9 cellular contexts compared by ENCODE assay signal in genomic region chr17:82029990-82030469, GRCh38. TPM values are rescaled to one million over a fixed set of nuclear protein-coding genes. Genes with fewer than 3 reads are reported as not detected.
A peak's percentile ranks its signal among the peaks of the same experiment; 100 is the strongest.
DNase-seq lines count a peak whose midpoint lies in the region; TF ChIP-seq lines count a peak whose summit lies in the region.
"Had no signal": no experiment of that assay in that cellular context is flagged by ENCODE, and none has a peak within 500 bp of the region (broad histone marks: within the 10 kb centered on the region; RNA-seq: fewer than 3 reads in every experiment).

No MANE protein-coding gene starts in this region.

- H3K36me3 ChIP-seq in BLaER1 (peaks cover 46% of the 10 kb centered on the region), HUES64 (ENCODE audit: insufficient read depth, low read length) (no peaks in the 10 kb centered on the region)

- H3K27ac ChIP-seq in BLaER1 (no peak overlapping the region), HUES64 (ENCODE audit: low read depth, low read length) (no peak overlapping the region)

- H3K9me3 ChIP-seq in BLaER1 (no peaks in the 10 kb centered on the region), HUES64 (ENCODE audit: insufficient read depth, low read depth, low read length) (no peaks in the 10 kb centered on the region)

- H4K20me1 ChIP-seq in BLaER1 = peaks cover 28% of the 10 kb centered on the region

- 0 out of 2 replicates have a peak overlapping the region, but pooled peaks have one; percentile 23 for H3K9ac ChIP-seq in BLaER1
- no peak overlapping the region for H3K9ac ChIP-seq in HUES64 (ENCODE audit: low read depth, low read length)

- H3K4me2 ChIP-seq in BLaER1 = peak overlapping the region; percentile 94

- peak overlapping the region in 3 of 5 experiments; percentile 58 to 78 (median 69) for H3K4me3 Mint-ChIP-seq in brain
- peak overlapping the region; percentile 69 for H3K4me3 Mint-ChIP-seq in neural crest cell
- no peak overlapping the region for H3K4me3 Mint-ChIP-seq in T-helper 2 cell treated with Interferon-gamma antibody and Interleukin-4, amounts not matched to agents 5 μg/mL and 100 μg/mL, for 36 hours

- H3K27me3 Mint-ChIP-seq in brain (peaks cover 3% of the 10 kb centered on the region), neural crest cell (ENCODE audit: low read depth) (peaks cover 3% of the 10 kb centered on the region)
- no peaks in the 10 kb centered on the region for H3K27me3 Mint-ChIP-seq in T-helper 2 cell treated with Interferon-gamma antibody and Interleukin-4, amounts not matched to agents 5 μg/mL and 100 μg/mL, for 36 hours (ENCODE audit: low read depth)

- TF ChIP-seq CTCF in brain (conservative IDR thresholded peaks at IDR 0.05) (no peak), neural crest cell (conservative IDR thresholded peaks at IDR 0.05) (no peak)

- H3K4me1 Mint-ChIP-seq in brain (peaks cover 12% of the 10 kb centered on the region), neural crest cell (peaks cover 9% of the 10 kb centered on the region)
- peaks cover 7% of the 10 kb centered on the region for H3K4me1 Mint-ChIP-seq in T-helper 2 cell treated with Interferon-gamma antibody and Interleukin-4, amounts not matched to agents 5 μg/mL and 100 μg/mL, for 36 hours (ENCODE audit: low read depth)

- WGBS in HUES64 = 70% methylated on average over 31 of the region's 31 CpGs

- peak overlapping the region; percentile 74 for H3K4me3 ChIP-seq in BLaER1
- H3K4me3 ChIP-seq in HUES64 (ENCODE audit: low read length) = peak overlapping the region; percentile 8; the same call in 1 of the 2 replicates

- peak overlapping the region in 2 of 5 experiments; percentile 5 to 54 for H3K27ac Mint-ChIP-seq in brain
- H3K27ac Mint-ChIP-seq in neural crest cell (ENCODE audit: unreplicated experiment) = no peak overlapping the region
- H3K27ac Mint-ChIP-seq in T-helper 2 cell treated with Interferon-gamma antibody and Interleukin-4, amounts not matched to agents 5 μg/mL and 100 μg/mL, for 36 hours = no peak overlapping the region

- H3K4me1 ChIP-seq in BLaER1 (peaks cover 42% of the 10 kb centered on the region), HUES64 (ENCODE audit: insufficient read depth, low read length) (0 out of 2 replicates have a peak, but pooled peaks cover 5% of the 10 kb centered on the region)

- H3K36me3 Mint-ChIP-seq in brain (no peaks in the 10 kb centered on the region), neural crest cell (ENCODE audit: low read depth) (no peaks in the 10 kb centered on the region)
- H3K36me3 Mint-ChIP-seq in T-helper 2 cell treated with Interferon-gamma antibody and Interleukin-4, amounts not matched to agents 5 μg/mL and 100 μg/mL, for 36 hours (ENCODE audit: low read depth) = peaks cover 13% of the 10 kb centered on the region
- H3K36me3 Mint-ChIP-seq: CD8-positive, alpha-beta memory T cell had no signal

- DNase-seq in neural crest cell (ENCODE audit: low read depth, low spot score) (no peak), NCI-H510A (lab: John Stamatoyannopoulos, UW) (no peak), T-helper 1 cell (no peak)
- no peak for DNase-seq in T-helper 2 cell treated with Interferon-gamma antibody and Interleukin-4, amounts not matched to agents 5 μg/mL and 100 μg/mL, for 36 hours (ENCODE audit: low spot score)
- no peak for DNase-seq in stimulated activated naive CD4-positive, alpha-beta T cell treated with Interleukin-2 at 50 U/mL for 16 hours (lab: John Stamatoyannopoulos, UW)

- peaks cover 17% of the 10 kb centered on the region; the same call in 1 of the 2 replicates for H3K27me3 ChIP-seq in BLaER1
- no peaks in the 10 kb centered on the region for H3K27me3 ChIP-seq in HUES64 (ENCODE audit: insufficient read depth, low read length)

- no peaks in the 10 kb centered on the region for H3K9me3 Mint-ChIP-seq in brain
- H3K9me3 Mint-ChIP-seq in neural crest cell = no peaks in the 10 kb centered on the region
- no peaks in the 10 kb centered on the region for H3K9me3 Mint-ChIP-seq in T-helper 2 cell treated with Interferon-gamma antibody and Interleukin-4, amounts not matched to agents 5 μg/mL and 100 μg/mL, for 36 hours
- H3K9me3 Mint-ChIP-seq: CD8-positive, alpha-beta memory T cell had no signal

RNA-seq across cellular contexts. Expression of gene RAC3, which starts 1.4 kb away (rescaled TPM):
- 73.2 TPM for polyA plus RNA-seq in HUES64 (2013, experiment 1 of 2)
- polyA plus RNA-seq in HUES64 (2013, experiment 2 of 2) = 74.7 TPM
- polyA plus RNA-seq in brain (ENCODE audit: insufficient read depth, low read depth, low replicate concordance) = 65.2 TPM
- total RNA-seq in neural crest cell = 73.6 and 75.0 TPM in 2 replicates
- polyA plus RNA-seq: CD8-positive, alpha-beta memory T cell had no signal

RNA-seq across cellular contexts. Expression of gene LRRC45, which starts 6.9 kb away (rescaled TPM):
- polyA plus RNA-seq in HUES64 (2013, experiment 1 of 2) = 15.4 TPM
- polyA plus RNA-seq in HUES64 (2013, experiment 2 of 2) = 13.3 TPM
- 11.2 TPM for polyA plus RNA-seq in brain (ENCODE audit: insufficient read depth, low read depth, low replicate concordance)
- 55.7 and 63.5 TPM in 2 replicates for total RNA-seq in neural crest cell

RNA-seq across cellular contexts. Expression of gene CENPX, which starts 7.4 kb away (rescaled TPM):
- 79.8 TPM for polyA plus RNA-seq in HUES64 (2013, experiment 1 of 2)
- 75.0 TPM for polyA plus RNA-seq in HUES64 (2013, experiment 2 of 2)
- 160 TPM for polyA plus RNA-seq in brain (ENCODE audit: insufficient read depth, low read depth, low replicate concordance)
- total RNA-seq in neural crest cell = 129 and 135 TPM in 2 replicates

RNA-seq across cellular contexts. Expression of gene DCXR, which starts 7.5 kb away (rescaled TPM):
- 53.5 TPM for polyA plus RNA-seq in HUES64 (2013, experiment 1 of 2)
- polyA plus RNA-seq in HUES64 (2013, experiment 2 of 2) = 64.1 TPM
- 170 TPM for polyA plus RNA-seq in brain (ENCODE audit: insufficient read depth, low read depth, low replicate concordance)
- 198 and 199 TPM in 2 replicates for total RNA-seq in neural crest cell

RNA-seq across cellular contexts. Expression of gene RFNG, which starts 21.6 kb away (rescaled TPM):
- 21.6 TPM for polyA plus RNA-seq in HUES64 (2013, experiment 1 of 2)
- polyA plus RNA-seq in HUES64 (2013, experiment 2 of 2) = 23.0 TPM
- 45.0 TPM for polyA plus RNA-seq in brain (ENCODE audit: insufficient read depth, low read depth, low replicate concordance)
- total RNA-seq in neural crest cell = 44.5 and 46.0 TPM in 2 replicates
